9 cellular contexts compared by ENCODE assay signal in genomic region chr20:31716818-31717477, GRCh38. TPM values are rescaled to one million over a fixed set of nuclear protein-coding genes. Genes with fewer than 3 reads are reported as not detected.
A peak's percentile ranks its signal among the peaks of the same experiment; 100 is the strongest.
DNase-seq lines count a peak whose midpoint lies in the region; ATAC-seq and TF ChIP-seq lines count a peak whose summit lies in the region.
"Had no signal": no experiment of that assay in that cellular context is flagged by ENCODE, and none has a peak within 500 bp of the region (broad histone marks: within the 10 kb centered on the region; RNA-seq: fewer than 3 reads in every experiment).

No MANE protein-coding gene starts in this region.

- no peak for TF ChIP-seq CTCF in thoracic aorta (IDR thresholded peaks at IDR 0.05)

- H3K27ac ChIP-seq in thoracic aorta = peak overlapping the region; percentile 98

- H3K4me3 ChIP-seq in iPS-15b (ENCODE audit: low read depth, low read length) (peak overlapping the region; percentile 11), thoracic aorta (peak overlapping the region; percentile 93)

- peak; percentile 59 for DNase-seq in activated T-cell treated with anti-CD3 and anti-CD28 coated beads, Interleukin-2, amount 50 U/mL, for 24 hours
- DNase-seq in activated T-cell treated with anti-CD3 and anti-CD28 coated beads, Interleukin-2, amount 50 U/mL, for 1 hour = no peak
- DNase-seq in T-helper 17 cell (no peak), thoracic aorta (ENCODE audit: low spot score) (no peak)
- DNase-seq: NCI-H187 had no signal

- H3K36me3 ChIP-seq in iPS-15b (ENCODE audit: control insufficient read depth, insufficient read depth, low read length) (peaks cover 8% of the 10 kb centered on the region), thoracic aorta (peaks cover 5% of the 10 kb centered on the region)

- H3K27me3 ChIP-seq in iPS-15b (ENCODE audit: control insufficient read depth, insufficient read depth, low read length) (no peaks in the 10 kb centered on the region), thoracic aorta (replicated peaks; ENCODE audit: insufficient read depth) (no peaks in the 10 kb centered on the region)

- H3K4me3 Mint-ChIP-seq in activated T-cell treated with anti-CD3 and anti-CD28 coated beads, Interleukin-2, amount 50 U/mL, for 24 hours = peak overlapping the region; percentile 93
- H3K4me3 Mint-ChIP-seq in T-helper 17 cell = peak overlapping the region; percentile 86

- H3K9me3 ChIP-seq in T-helper 17 cell (ENCODE audit: control insufficient read depth, low read length, poor library complexity, severe bottlenecking) = no peaks in the 10 kb centered on the region
- H3K9me3 ChIP-seq in iPS-15b (ENCODE audit: control insufficient read depth, insufficient read depth, low read length) = no peaks in the 10 kb centered on the region
- H3K9me3 ChIP-seq in thoracic aorta = no peaks in the 10 kb centered on the region

- H3K36me3 Mint-ChIP-seq in activated T-cell treated with anti-CD3 and anti-CD28 coated beads, Interleukin-2, amount 50 U/mL, for 24 hours (ENCODE audit: low read depth) = peaks cover 100% of the 10 kb centered on the region
- peaks cover 5% of the 10 kb centered on the region for H3K36me3 Mint-ChIP-seq in T-helper 17 cell (ENCODE audit: low read depth)

- H3K4me1 ChIP-seq in iPS-15b (ENCODE audit: control insufficient read depth, insufficient read depth, low read length) = peaks cover 62% of the 10 kb centered on the region
- peaks cover 61 to 75% of the 10 kb centered on the region in 2 donors for H3K4me1 ChIP-seq in thoracic aorta (ENCODE audit: control insufficient read depth in 1 of 2, low read depth in 2 of 2)

- ATAC-seq in T-helper 17 cell (no peak), thoracic aorta (ENCODE audit: insufficient number of reproducible peaks, low FRiP score, low read depth) (no peak), GM18873 (IDR thresholded peaks at IDR 0.05; ENCODE audit: low FRiP score, unreplicated experiment) (no peak), GM21619 (IDR thresholded peaks at IDR 0.05; ENCODE audit: unreplicated experiment) (no peak), GM19452 (IDR thresholded peaks at IDR 0.05; ENCODE audit: unreplicated experiment) (no peak)

- no peak overlapping the region for H3K9ac ChIP-seq in iPS-15b (ENCODE audit: low read depth, low read length)

- H3K27ac Mint-ChIP-seq in activated T-cell treated with anti-CD3 and anti-CD28 coated beads, Interleukin-2, amount 50 U/mL, for 24 hours = peak overlapping the region; percentile 92
- H3K27ac Mint-ChIP-seq in T-helper 17 cell = peak overlapping the region; percentile 97

- H3K27me3 Mint-ChIP-seq in activated T-cell treated with anti-CD3 and anti-CD28 coated beads, Interleukin-2, amount 50 U/mL, for 24 hours = no peaks in the 10 kb centered on the region
- no peaks in the 10 kb centered on the region for H3K27me3 Mint-ChIP-seq in T-helper 17 cell

- H3K4me1 Mint-ChIP-seq in activated T-cell treated with anti-CD3 and anti-CD28 coated beads, Interleukin-2, amount 50 U/mL, for 24 hours (ENCODE audit: low read depth) = peaks cover 58% of the 10 kb centered on the region
- peaks cover 80% of the 10 kb centered on the region for H3K4me1 Mint-ChIP-seq in T-helper 17 cell

- no peaks in the 10 kb centered on the region for H3K9me3 Mint-ChIP-seq in activated T-cell treated with anti-CD3 and anti-CD28 coated beads, Interleukin-2, amount 50 U/mL, for 24 hours

RNA-seq across cellular contexts. Expression of gene BCL2L1, which starts 5.7 kb away (rescaled TPM):
- total RNA-seq in T-helper 17 cell (10 to 100 TPM; 35.6 to 59.1 TPM), thoracic aorta (100 to 1,000 TPM; 137 to 187 TPM)

RNA-seq across cellular contexts. Expression of gene TPX2, which starts 22.1 kb away (rescaled TPM):
- total RNA-seq in T-helper 17 cell (1 to 10 TPM in 1 of 2 donors, under 1 TPM in 1; 0.57 to 2.0 TPM), thoracic aorta (1 to 10 TPM; 1.5 TPM)
